ENCODE assay signal across 1 cellular context in the genomic region with DNA sequence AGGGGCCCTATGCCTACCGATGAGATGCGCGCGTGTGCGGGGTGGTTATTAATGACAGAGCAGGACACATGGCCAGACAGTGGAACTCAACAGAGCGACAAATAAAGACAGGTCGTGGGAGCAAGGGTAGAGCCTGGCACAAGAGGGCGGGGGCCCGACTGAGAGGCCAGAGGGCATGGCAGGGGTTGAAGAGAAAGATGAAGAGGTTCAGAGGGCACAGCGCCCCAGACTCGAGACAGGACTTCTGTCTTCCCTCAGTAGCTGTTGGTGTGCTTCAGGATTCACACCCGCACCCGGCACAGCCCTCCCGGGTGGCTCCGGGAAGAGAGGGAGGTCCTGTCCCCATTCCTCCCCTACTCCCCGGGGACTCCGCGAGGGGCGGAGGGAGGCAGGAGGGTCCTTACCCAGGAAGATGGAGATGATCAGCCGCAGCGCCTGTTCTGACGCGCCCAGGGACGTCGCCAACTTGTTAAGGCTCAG.
A peak's percentile ranks its signal among the peaks of the same experiment; 100 is the strongest.
TF ChIP-seq lines count a peak whose summit lies in the region.

No MANE protein-coding gene starts in this region.

TF ChIP-seq in HepG2, 621 proteins besides CTCF, POLR2A, EP300 and RAD21 (continued from another document):
- TF ChIP-seq ZBTB20 (CRISPR knock-in tag; IDR thresholded peaks at IDR 0.05; ENCODE audit: borderline replicate concordance, low read depth) = 0 out of 2 replicates have a peak, but pooled peaks have one; percentile 10
- TF ChIP-seq CHD2 (IDR thresholded peaks at IDR 0.05; ENCODE audit: low read depth, low read length) = 0 out of 2 replicates have a peak, but pooled peaks have one; percentile 7
- TF ChIP-seq ZFP37 (CRISPR knock-in tag; IDR thresholded peaks at IDR 0.05; ENCODE audit: borderline replicate concordance) = no peak
- TF ChIP-seq CENPX (CRISPR knock-in tag; IDR thresholded peaks at IDR 0.05) = no peak
